Comparison of ENCODE assay signal across 18 cellular contexts in the genomic region with DNA sequence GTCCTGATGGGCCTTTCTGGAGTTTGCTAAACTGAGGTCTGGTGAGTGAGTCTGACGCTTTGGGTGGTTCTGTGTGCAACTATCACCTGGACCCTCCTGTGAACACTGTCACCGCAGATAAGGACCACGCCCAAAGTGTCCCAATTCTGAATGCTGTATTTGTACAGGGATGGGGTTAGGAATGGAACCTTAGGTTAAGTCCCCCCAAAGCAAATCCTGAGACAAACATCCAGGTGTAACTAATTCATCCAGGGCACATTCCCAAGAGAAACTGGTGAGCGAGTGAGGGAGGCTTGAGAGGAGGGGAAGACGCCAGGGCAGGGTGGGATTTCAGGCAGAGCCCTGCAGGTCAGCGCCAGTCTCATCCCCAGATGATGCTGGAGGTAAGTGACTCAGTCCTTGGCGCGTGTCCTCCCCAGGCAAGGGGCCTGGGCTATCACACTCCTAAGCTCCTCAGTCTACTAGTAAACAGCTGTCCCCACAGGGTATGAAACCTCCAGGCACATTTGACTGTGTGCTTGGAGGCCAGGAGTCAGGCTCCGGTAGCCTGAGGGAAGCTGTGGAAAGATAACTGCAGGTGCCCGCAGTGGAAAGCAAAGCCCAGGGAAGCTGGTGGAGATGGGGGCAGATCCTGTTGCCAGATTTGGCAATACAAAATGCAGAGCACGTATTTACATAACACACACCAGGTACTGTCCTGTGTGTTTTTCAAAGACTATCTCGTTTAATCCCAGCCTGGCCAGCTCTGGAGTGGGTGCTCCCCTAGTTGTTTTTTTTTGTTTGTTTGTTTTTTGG.
"Had no signal": no experiment of that assay in that cellular context is flagged by ENCODE, and none has a peak within 500 bp of the region (broad histone marks: within the 10 kb centered on the region; RNA-seq: fewer than 3 reads in every experiment).

No MANE protein-coding gene starts in this region.

- H3K4me3 ChIP-seq: cardiac muscle cell, right atrium auricular region, suprapubic skin had no signal

- H3K4me3 Mint-ChIP-seq: activated CD4-positive, alpha-beta T cell treated with anti-CD3 and anti-CD28 coated beads for 36 hours; activated naive CD8-positive, alpha-beta T cell treated with anti-CD3 and anti-CD28 coated beads for 36 hours; effector memory CD8-positive, alpha-beta T cell; stimulated activated naive CD8-positive, alpha-beta T cell treated with anti-CD3 and anti-CD28 coated beads, Interleukin-15, Interleukin-2, amounts not matched to agents 100 ng/mL and 50 ng/mL, for 24 hours; T-helper 2 cell treated with Interferon-gamma antibody and Interleukin-4, amounts not matched to agents 5 μg/mL and 100 μg/mL, for 36 hours; type B pancreatic cell; WTC11 had no signal

- H3K36me3 Mint-ChIP-seq: activated naive CD8-positive, alpha-beta T cell treated with anti-CD3 and anti-CD28 coated beads for 36 hours; type B pancreatic cell; WTC11 had no signal

- H3K9me3 Mint-ChIP-seq: activated naive CD8-positive, alpha-beta T cell treated with anti-CD3 and anti-CD28 coated beads for 36 hours; effector memory CD8-positive, alpha-beta T cell; stimulated activated naive CD8-positive, alpha-beta T cell treated with anti-CD3 and anti-CD28 coated beads, Interleukin-15, Interleukin-2, amounts not matched to agents 100 ng/mL and 50 ng/mL, for 24 hours; T-helper 2 cell treated with Interferon-gamma antibody and Interleukin-4, amounts not matched to agents 5 μg/mL and 100 μg/mL, for 36 hours; type B pancreatic cell had no signal

- H3K4me1 ChIP-seq: suprapubic skin had no signal

- H3K27ac Mint-ChIP-seq: activated CD4-positive, alpha-beta T cell treated with anti-CD3 and anti-CD28 coated beads for 36 hours; activated naive CD8-positive, alpha-beta T cell treated with anti-CD3 and anti-CD28 coated beads for 36 hours; effector memory CD8-positive, alpha-beta T cell; progenitor cell of endocrine pancreas; stimulated activated naive CD8-positive, alpha-beta T cell treated with anti-CD3 and anti-CD28 coated beads, Interleukin-15, Interleukin-2, amounts not matched to agents 100 ng/mL and 50 ng/mL, for 24 hours; T-helper 2 cell treated with Interferon-gamma antibody and Interleukin-4, amounts not matched to agents 5 μg/mL and 100 μg/mL, for 36 hours; type B pancreatic cell; WTC11 had no signal

- DNase-seq: activated CD4-positive, alpha-beta T cell treated with anti-CD3 and anti-CD28 coated beads for 36 hours; activated CD4-positive, alpha-beta T cell treated with anti-CD3 and anti-CD28 coated beads, Interleukin-2, amount 50 U/mL, for 48 hours; activated gamma-delta T cell treated with Interleukin-2 at 50 U/mL for 16 hours; activated naive CD8-positive, alpha-beta T cell treated with anti-CD3 and anti-CD28 coated beads for 36 hours; amniotic stem cell; dermis blood vessel endothelial cell; effector memory CD8-positive, alpha-beta T cell; foreskin fibroblast; hippocampal formation; left colon had no signal

- H3K9me3 ChIP-seq: right atrium auricular region, suprapubic skin had no signal

- H3K27me3 ChIP-seq: cardiac muscle cell, right atrium auricular region, suprapubic skin had no signal

- H3K36me3 ChIP-seq: cardiac muscle cell, right atrium auricular region, suprapubic skin had no signal

- ATAC-seq: effector memory CD8-positive, alpha-beta T cell; left colon; WTC11 had no signal

- H3K27me3 Mint-ChIP-seq: activated CD4-positive, alpha-beta T cell treated with anti-CD3 and anti-CD28 coated beads for 36 hours; progenitor cell of endocrine pancreas; stimulated activated naive CD8-positive, alpha-beta T cell treated with anti-CD3 and anti-CD28 coated beads, Interleukin-15, Interleukin-2, amounts not matched to agents 100 ng/mL and 50 ng/mL, for 24 hours; type B pancreatic cell had no signal

- H3K27ac ChIP-seq: cardiac muscle cell, right atrium auricular region, suprapubic skin had no signal
